Comparison of ENCODE assay signal across 8 cellular contexts in genomic region chr18:23585007-23585871, GRCh38. TPM values are rescaled to one million over a fixed set of nuclear protein-coding genes. Genes with fewer than 3 reads are reported as not detected.
DNase-seq lines count a peak whose midpoint lies in the region; ATAC-seq and TF ChIP-seq lines count a peak whose summit lies in the region.

No MANE protein-coding gene starts in this region.

- ATAC-seq in gastroesophageal sphincter: no peak
- ATAC-seq in GM18517 (IDR thresholded peaks at IDR 0.05; ENCODE audit: unreplicated experiment): no peak
- no peak for ATAC-seq in HG03175 (IDR thresholded peaks at IDR 0.05; ENCODE audit: unreplicated experiment)

- H3K36me3 Mint-ChIP-seq in Caco-2 (ENCODE audit: insufficient read depth, unreplicated experiment): peaks cover 6% of the 10 kb centered on the region
- peaks cover 34% of the 10 kb centered on the region for H3K36me3 Mint-ChIP-seq in activated CD4-positive, alpha-beta memory T cell treated with anti-CD3 and anti-CD28 coated beads, Interleukin-2, amount 10 ng/mL, durations not matched to agents 7 days and 5 days (ENCODE audit: low read depth)
- H3K36me3 Mint-ChIP-seq in progenitor cell of endocrine pancreas (ENCODE audit: insufficient read depth): no peaks in the 10 kb centered on the region

- H3K36me3 ChIP-seq in Caco-2 (ENCODE audit: control insufficient read depth, insufficient read depth, low read length) (no peaks in the 10 kb centered on the region), HUES6 (ENCODE audit: control insufficient read depth, insufficient read depth, low read length) (peaks cover 9% of the 10 kb centered on the region; the same call in 1 of the 2 replicates), gastroesophageal sphincter (no peaks in the 10 kb centered on the region)

- peak overlapping the region; percentile 80 for H3K4me3 ChIP-seq in Caco-2 (ENCODE audit: low read depth, low read length)
- peak overlapping the region; percentile 94 for H3K4me3 ChIP-seq in HUES6 (ENCODE audit: low read depth, low read length)
- H3K4me3 ChIP-seq in gastroesophageal sphincter: peak overlapping the region; percentile 60 to 91

- 4 to 35% methylated on average over 9 to 19 of the region's 19 CpGs for WGBS in gastroesophageal sphincter (ENCODE audit: low coverage in 1 of 2), 2 donors

- H3K27me3 ChIP-seq in Caco-2 (replicated peaks; ENCODE audit: control insufficient read depth, insufficient read depth, low read length): no peaks in the 10 kb centered on the region
- peaks cover 5% of the 10 kb centered on the region for H3K27me3 ChIP-seq in HUES6 (ENCODE audit: control insufficient read depth, insufficient read depth, low read length)
- no peaks in the 10 kb centered on the region for H3K27me3 ChIP-seq in gastroesophageal sphincter

- H3K9me3 ChIP-seq in Caco-2: no peaks in the 10 kb centered on the region
- no peaks in the 10 kb centered on the region for H3K9me3 ChIP-seq in HUES6 (ENCODE audit: control insufficient read depth, insufficient read depth, low read depth, low read length)
- H3K9me3 ChIP-seq in gastroesophageal sphincter: no peaks in the 10 kb centered on the region

- no peaks in the 10 kb centered on the region for H3K4me1 ChIP-seq in Caco-2
- peaks cover 9% of the 10 kb centered on the region; the same call in 1 of the 2 replicates for H3K4me1 ChIP-seq in HUES6 (ENCODE audit: control insufficient read depth, insufficient read depth, low read length)
- H3K4me1 ChIP-seq in gastroesophageal sphincter: peaks cover 0 to 53% (median 7%) of the 10 kb centered on the region in 3 donors

- peak overlapping the region; percentile 91 for H3K9ac ChIP-seq in HUES6 (ENCODE audit: low read length)

- H3K27me3 Mint-ChIP-seq in Caco-2 (ENCODE audit: insufficient read depth, unreplicated experiment): no peaks in the 10 kb centered on the region
- peaks cover 1% of the 10 kb centered on the region for H3K27me3 Mint-ChIP-seq in activated CD4-positive, alpha-beta memory T cell treated with anti-CD3 and anti-CD28 coated beads, Interleukin-2, amount 10 ng/mL, durations not matched to agents 7 days and 5 days
- H3K27me3 Mint-ChIP-seq in progenitor cell of endocrine pancreas: peaks cover 19% of the 10 kb centered on the region

- CTCF ChIA-PET in Caco-2 (lab: Charles Lee): interaction anchor here (1.0 kb wide), 1 partner anchor 69 kb away, joined by 3 read pairs; no protein-coding TSS in a partner anchor
- CTCF ChIA-PET in activated CD4-positive, alpha-beta memory T cell treated with anti-CD3 and anti-CD28 coated beads, Interleukin-2, amount 10 ng/mL, durations not matched to agents 7 days and 5 days (lab: Charles Lee): interaction anchor here (1.0 to 8.0 kb wide), 11 partner anchors 10 to 118 kb away, joined by 3 to 64 read pairs (median 4); no protein-coding TSS in a partner anchor

- POLR2A ChIA-PET in Caco-2 (lab: Charles Lee): no interaction called here
- POLR2A ChIA-PET in activated CD4-positive, alpha-beta memory T cell treated with anti-CD3 and anti-CD28 coated beads, Interleukin-2, amount 10 ng/mL, durations not matched to agents 7 days and 5 days (lab: Charles Lee): interaction anchor here (0.6 to 3.1 kb wide), 20 partner anchors 11 to 132 kb away, joined by 3 to 25 read pairs (median 4); partner anchors contain the start of genes RIOK3 and RMC1

- DNase-seq in Caco-2 (no peak), progenitor cell of endocrine pancreas (ENCODE audit: low spot score, unreplicated experiment) (no peak), NCI-H2081 treated with DMSO at 0.1 percent for 48 hours (lab: John Stamatoyannopoulos, UW) (no peak)
- peak; percentile 23 for DNase-seq in activated CD4-positive, alpha-beta memory T cell treated with anti-CD3 and anti-CD28 coated beads, Interleukin-2, amount 10 ng/mL, durations not matched to agents 7 days and 5 days

- TSS peak; percentile 81 for BruUV-seq in Caco-2 (replicated peaks; lab: Mats Ljungman, UMichigan)

- TF ChIP-seq CTCF in Caco-2 (IDR thresholded peaks at IDR 0.05; ENCODE audit: insufficient read depth in 1 of 2, low read depth in 1 of 2, low read length in 1 of 2, severe bottlenecking in 1 of 2, unreplicated experiment in 1 of 2) (no peak), gastroesophageal sphincter (IDR thresholded peaks at IDR 0.05) (no peak), progenitor cell of endocrine pancreas (IDR thresholded peaks at IDR 0.05; ENCODE audit: unreplicated experiment) (no peak)

- H3K4me3 Mint-ChIP-seq in Caco-2 (ENCODE audit: unreplicated experiment) (peak overlapping the region; percentile 78), progenitor cell of endocrine pancreas (ENCODE audit: low read depth) (peak overlapping the region; percentile 90)
- peak overlapping the region; percentile 92 for H3K4me3 Mint-ChIP-seq in activated CD4-positive, alpha-beta memory T cell treated with anti-CD3 and anti-CD28 coated beads, Interleukin-2, amount 10 ng/mL, durations not matched to agents 7 days and 5 days

- no peaks in the 10 kb centered on the region for H3K4me1 Mint-ChIP-seq in Caco-2 (ENCODE audit: low read depth, unreplicated experiment)
- peaks cover 54% of the 10 kb centered on the region for H3K4me1 Mint-ChIP-seq in activated CD4-positive, alpha-beta memory T cell treated with anti-CD3 and anti-CD28 coated beads, Interleukin-2, amount 10 ng/mL, durations not matched to agents 7 days and 5 days
- peaks cover 19% of the 10 kb centered on the region for H3K4me1 Mint-ChIP-seq in progenitor cell of endocrine pancreas (ENCODE audit: low read depth)

- TF ChIP-seq EP300 in gastroesophageal sphincter (IDR thresholded peaks at IDR 0.05): no peak

- intact Hi-C loops in Caco-2 (cut with micrococcal nuclease; ENCODE audit: unreplicated experiment): no loop called here

- H3K9me3 Mint-ChIP-seq in Caco-2 (ENCODE audit: unreplicated experiment): no peaks in the 10 kb centered on the region
- no peaks in the 10 kb centered on the region for H3K9me3 Mint-ChIP-seq in activated CD4-positive, alpha-beta memory T cell treated with anti-CD3 and anti-CD28 coated beads, Interleukin-2, amount 10 ng/mL, durations not matched to agents 7 days and 5 days
- no peaks in the 10 kb centered on the region for H3K9me3 Mint-ChIP-seq in progenitor cell of endocrine pancreas (ENCODE audit: low read depth)

- TF ChIP-seq POLR2A in gastroesophageal sphincter (IDR thresholded peaks at IDR 0.05): no peak

- H3K27ac ChIP-seq in HUES6 (ENCODE audit: low read depth, low read length): no peak overlapping the region; the same call in 1 of the 2 replicates
- H3K27ac ChIP-seq in gastroesophageal sphincter: peak overlapping the region; percentile 93 to 100 (median 96)

- peak overlapping the region; percentile 88 for H3K27ac Mint-ChIP-seq in Caco-2 (ENCODE audit: unreplicated experiment)
- H3K27ac Mint-ChIP-seq in activated CD4-positive, alpha-beta memory T cell treated with anti-CD3 and anti-CD28 coated beads, Interleukin-2, amount 10 ng/mL, durations not matched to agents 7 days and 5 days: peak overlapping the region; percentile 92
- peak overlapping the region; percentile 96 for H3K27ac Mint-ChIP-seq in progenitor cell of endocrine pancreas

RNA-seq across cellular contexts. Expression of gene NPC1, which starts 1.1 kb away (rescaled TPM):
- 29.5 and 32.8 TPM in 2 replicates for total RNA-seq in Caco-2 (2022)
- total RNA-seq in activated CD4-positive, alpha-beta memory T cell treated with anti-CD3 and anti-CD28 coated beads, Interleukin-2, amount 10 ng/mL, durations not matched to agents 7 days and 5 days: 10 to 100 TPM; 39.8 to 44.8 TPM
- total RNA-seq in gastroesophageal sphincter: 10 to 100 TPM; 35.6 to 63.2 (median 51.9) TPM
- total RNA-seq in progenitor cell of endocrine pancreas: 35.1 and 36.0 TPM in 2 replicates
